Comparison of ENCODE assay signal across 1 cellular context in genomic region chr12:112353389-112353788, GRCh38.
TF ChIP-seq lines count a peak whose summit lies in the region.

No MANE protein-coding gene starts in this region.

TF ChIP-seq in GM23338, 12 proteins besides CTCF, POLR2A, EP300 and RAD21 (continued from another document):
- TF ChIP-seq ZNF462 (CRISPR knock-in tag; IDR thresholded peaks at IDR 0.05), result no peak
TF ChIP-seq in GM23338: peak in this region for 0.
